In genomic region chr11:17730608-17731462, GRCh38 we compare ENCODE assay signal across 8 cellular contexts. TPM values are rescaled to one million over a fixed set of nuclear protein-coding genes. Genes with fewer than 3 reads are reported as not detected.
A peak's percentile ranks its signal among the peaks of the same experiment; 100 is the strongest.
DNase-seq lines count a peak whose midpoint lies in the region; ATAC-seq lines count a peak whose summit lies in the region.

No MANE protein-coding gene starts in this region.

- H3K4me1 ChIP-seq in CD8-positive, alpha-beta memory T cell (ENCODE audit: insufficient read depth, low read length), result no peaks in the 10 kb centered on the region

- H3K27ac ChIP-seq in CD8-positive, alpha-beta memory T cell (ENCODE audit: low read depth, low read length), result no peak overlapping the region

- no peaks in the 10 kb centered on the region for H3K36me3 ChIP-seq in CD8-positive, alpha-beta memory T cell (ENCODE audit: insufficient read depth, low read length)

- H3K27me3 ChIP-seq in CD8-positive, alpha-beta memory T cell (ENCODE audit: insufficient read depth, low read length, poor library complexity, severe bottlenecking), result peaks cover 14% of the 10 kb centered on the region

- H3K27ac Mint-ChIP-seq in CD8-positive, alpha-beta memory T cell, result no peak overlapping the region

- DNase-seq in CD8-positive, alpha-beta memory T cell, result peak; percentile 12 to 58 (median 15)
- DNase-seq in HK-2 (ENCODE audit: unreplicated experiment) (peak; percentile 72), NCI-H748 (lab: John Stamatoyannopoulos, UW; ENCODE audit: unreplicated experiment) (peak; percentile 95), ecto neural progenitor cell (ENCODE audit: low spot score) (peak; percentile 89), medulla oblongata (ENCODE audit: extremely low spot score) (peak; percentile 91)
- peak; percentile 49 for DNase-seq in activated CD4-positive, alpha-beta T cell treated with anti-CD3 and anti-CD28 coated beads, Interleukin-2, amount 50 U/mL, for 1 hour
- peak; percentile 54 to 58 for DNase-seq in stimulated activated CD8-positive, alpha-beta memory T cell treated with anti-CD3 and anti-CD28 coated beads, Interleukin-2, amount 100 ng/mL, for 48 hours (ENCODE audit: low read depth in 2 of 2)

- CTCF ChIA-PET in CD8-positive, alpha-beta memory T cell (lab: Charles Lee), result interaction anchor here (0.7 to 2.1 kb wide), 17 partner anchors 8 to 347 kb away, joined by 3 to 8 read pairs (median 4); partner anchors contain the start of gene MYOD1

- H3K4me3 ChIP-seq in CD8-positive, alpha-beta memory T cell (ENCODE audit: low read length), result no peak overlapping the region

- H3K36me3 Mint-ChIP-seq in CD8-positive, alpha-beta memory T cell, result no peaks in the 10 kb centered on the region

- H3K9me3 ChIP-seq in CD8-positive, alpha-beta memory T cell (ENCODE audit: low read length), result no peaks in the 10 kb centered on the region

- no peak overlapping the region for H3K4me3 Mint-ChIP-seq in CD8-positive, alpha-beta memory T cell

- POLR2A ChIA-PET in CD8-positive, alpha-beta memory T cell (lab: Charles Lee), result no interaction called here

- H3K27me3 Mint-ChIP-seq in CD8-positive, alpha-beta memory T cell, result peaks cover 39 to 63% of the 10 kb centered on the region in 2 donors

- H3K4me1 Mint-ChIP-seq in CD8-positive, alpha-beta memory T cell, result peaks cover 3 to 9% (median 7%) of the 10 kb centered on the region in 3 donors

- H3K9me3 Mint-ChIP-seq in CD8-positive, alpha-beta memory T cell, result no peaks in the 10 kb centered on the region

- ATAC-seq in GM19463 (IDR thresholded peaks at IDR 0.05; ENCODE audit: unreplicated experiment), result peak; percentile 74

RNA-seq across cellular contexts. Expression of gene KCNC1, which starts 3.7 kb away (rescaled TPM):
- total RNA-seq in CD8-positive, alpha-beta memory T cell, result not detected
- not detected for polyA plus RNA-seq in CD8-positive, alpha-beta memory T cell

RNA-seq across cellular contexts. Expression of gene MYOD1, which starts 11.5 kb away (rescaled TPM):
- total RNA-seq in CD8-positive, alpha-beta memory T cell, result not detected
- polyA plus RNA-seq in CD8-positive, alpha-beta memory T cell, result not detected

Comparison
In these comparisons a context has a peak if more than half of its experiments do, and no peak if none do; other contexts are left out.
1. DNase-seq: peak in every context shown above with its lines; median percentile 95 in NCI-H748; 91 in medulla oblongata; 89 in ecto neural progenitor cell; 72 in HK-2; 56 in stimulated activated CD8-positive, alpha-beta memory T cell treated with anti-CD3 and anti-CD28 coated beads, Interleukin-2, amount 100 ng/mL, for 48 hours; 49 in activated CD4-positive, alpha-beta T cell treated with anti-CD3 and anti-CD28 coated beads, Interleukin-2, amount 50 U/mL, for 1 hour; 15 in CD8-positive, alpha-beta memory T cell.